10 cellular contexts compared by ENCODE assay signal in the genomic region with DNA sequence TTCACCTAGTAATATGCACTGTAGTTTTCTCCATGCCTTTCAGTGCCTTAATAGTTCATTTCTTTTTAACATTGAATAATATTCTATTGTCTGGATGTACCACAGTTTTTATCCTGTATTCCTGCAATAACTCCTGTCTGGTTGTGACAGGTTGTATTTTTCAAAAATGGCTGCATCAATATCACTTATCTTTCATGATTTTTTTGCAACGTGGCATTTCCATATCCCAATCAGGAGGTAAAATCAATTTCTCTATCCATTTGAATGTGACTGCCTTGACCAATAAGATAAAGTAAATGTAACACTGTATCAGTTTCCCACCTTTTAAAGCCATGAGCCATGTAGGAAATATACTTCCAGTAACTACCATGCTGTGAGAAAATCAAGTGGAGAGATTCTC. TPM values are rescaled to one million over a fixed set of nuclear protein-coding genes. Genes with fewer than 3 reads are reported as not detected.
"Had no signal": no experiment of that assay in that cellular context is flagged by ENCODE, and none has a peak within 500 bp of the region (broad histone marks: within the 10 kb centered on the region; RNA-seq: fewer than 3 reads in every experiment).

No MANE protein-coding gene starts in this region.

- H3K4me2 ChIP-seq: KMS-11 had no signal

- DNase-seq: IMR-90, KBM-7, KG1 had no signal

- FAIRE-seq: HTR-8/SVneo, K562 had no signal

- H3K27ac ChIP-seq: HL-60, KMS-11 had no signal

- ATAC-seq: K562 had no signal

- H3K9ac ChIP-seq: KMS-11 had no signal

- H3K4me3 ChIP-seq: K562 had no signal

RNA-seq across cellular contexts. Expression of gene EPHA3, which starts 27.5 kb away (rescaled TPM):
- total RNA-seq: HT-29, HT1080, K562 had no signal
- polyA plus RNA-seq: IgD-negative memory B cell, K562 had no signal
